In the genomic region with DNA sequence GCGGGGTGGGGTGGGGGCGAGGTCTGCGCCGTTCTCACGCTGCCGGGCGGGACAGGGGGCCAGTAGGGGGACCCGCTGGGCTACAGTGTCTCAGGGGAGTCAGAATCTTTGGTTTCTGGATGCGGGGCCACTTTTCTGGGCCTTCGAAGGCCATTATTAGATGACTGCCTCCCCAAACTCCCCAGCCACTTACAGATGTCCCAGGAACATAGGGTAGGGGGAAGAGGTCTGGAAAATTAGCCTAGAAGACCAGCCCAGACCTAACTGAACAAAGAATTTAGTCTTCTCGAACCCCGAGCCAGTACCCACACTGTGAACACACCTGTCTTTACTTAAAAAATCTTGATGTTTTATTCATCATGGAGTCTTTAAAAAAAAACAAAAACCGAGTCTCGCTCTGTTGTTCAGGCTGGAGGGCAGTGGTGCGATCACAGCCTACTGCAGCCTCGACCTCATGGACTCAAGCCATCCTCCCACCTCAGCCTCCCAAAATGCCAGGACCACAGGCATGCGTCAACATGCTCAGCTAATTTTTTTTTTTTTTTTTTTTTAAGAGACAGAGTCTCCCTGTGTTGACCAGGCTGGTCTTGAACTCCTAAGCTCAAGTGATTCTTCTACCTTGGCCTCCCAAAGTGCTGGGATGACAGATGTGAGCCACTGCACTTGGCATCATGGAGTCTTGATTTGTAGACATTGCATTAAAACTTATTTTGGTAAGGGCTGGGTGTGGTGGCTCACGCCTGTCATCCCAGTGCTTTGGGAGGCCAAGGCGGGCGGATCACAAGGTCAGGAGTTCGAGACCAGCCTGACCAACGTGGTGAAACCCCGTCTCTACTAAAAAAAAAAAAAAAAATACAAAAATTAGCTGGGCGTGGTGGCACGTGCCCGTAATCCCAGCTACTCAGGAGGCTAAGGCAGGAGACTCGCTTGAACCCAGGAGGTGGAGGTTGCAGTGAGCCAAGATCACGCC, we compare ENCODE assay signal across 9 cellular contexts. TPM values are rescaled to one million over a fixed set of nuclear protein-coding genes. Genes with fewer than 3 reads are reported as not detected.
A peak's percentile ranks its signal among the peaks of the same experiment; 100 is the strongest.
DNase-seq lines count a peak whose midpoint lies in the region; ATAC-seq and TF ChIP-seq lines count a peak whose summit lies in the region.
"Had no signal": no experiment of that assay in that cellular context is flagged by ENCODE, and none has a peak within 500 bp of the region (broad histone marks: within the 10 kb centered on the region; RNA-seq: fewer than 3 reads in every experiment).

No MANE protein-coding gene starts in this region.

- ATAC-seq in stimulated activated effector memory CD8-positive, alpha-beta T cell treated with anti-CD3 and anti-CD28 coated beads, Interleukin-12 subunit alpha, Interleukin-12 subunit beta, amount 100 ng/mL, for 72 hours, result no peak

- no peak overlapping the region for H3K27ac Mint-ChIP-seq in activated T-helper 2 cell treated with anti-CD3 and anti-CD28 coated beads, Interferon-gamma antibody, Interleukin-2, Interleukin-4, amounts not matched to agents 10 μg/mL and 5 μg/mL and 100 μg/mL, durations not matched to agents 14 hours and 24 hours and 36 hours
- no peak overlapping the region for H3K27ac Mint-ChIP-seq in stimulated activated effector memory CD8-positive, alpha-beta T cell treated with anti-CD3 and anti-CD28 coated beads, Interleukin-12 subunit alpha, Interleukin-12 subunit beta, amount 100 ng/mL, for 72 hours

- intact Hi-C loops in activated T-helper 2 cell treated with anti-CD3 and anti-CD28 coated beads, Interferon-gamma antibody, Interleukin-2, Interleukin-4, amounts not matched to agents 10 μg/mL and 5 μg/mL and 100 μg/mL, durations not matched to agents 14 hours and 24 hours and 36 hours (cut with micrococcal nuclease), result loop anchor here (2.0 kb wide), 1 partner anchor 37 kb away; the partner anchor contains the start of gene SLC35B2

- no peaks in the 10 kb centered on the region for H3K9me3 ChIP-seq in HAP-1

- peaks cover 30% of the 10 kb centered on the region for H3K4me1 ChIP-seq in HAP-1

- H3K4me1 Mint-ChIP-seq in activated T-helper 2 cell treated with anti-CD3 and anti-CD28 coated beads, Interferon-gamma antibody, Interleukin-2, Interleukin-4, amounts not matched to agents 10 μg/mL and 5 μg/mL and 100 μg/mL, durations not matched to agents 14 hours and 24 hours and 36 hours (ENCODE audit: low read depth), result peaks cover 38% of the 10 kb centered on the region
- H3K4me1 Mint-ChIP-seq in stimulated activated effector memory CD8-positive, alpha-beta T cell treated with anti-CD3 and anti-CD28 coated beads, Interleukin-12 subunit alpha, Interleukin-12 subunit beta, amount 100 ng/mL, for 72 hours, result peaks cover 32% of the 10 kb centered on the region

- peaks cover 9% of the 10 kb centered on the region for H3K27me3 Mint-ChIP-seq in activated T-helper 2 cell treated with anti-CD3 and anti-CD28 coated beads, Interferon-gamma antibody, Interleukin-2, Interleukin-4, amounts not matched to agents 10 μg/mL and 5 μg/mL and 100 μg/mL, durations not matched to agents 14 hours and 24 hours and 36 hours (ENCODE audit: low read depth)

- DNase-seq in HAP-1 (ENCODE audit: low spot score in 2 of 2), result no peak
- DNase-seq in activated T-helper 2 cell treated with anti-CD3 and anti-CD28 coated beads, Interferon-gamma antibody, Interleukin-2, Interleukin-4, amounts not matched to agents 10 μg/mL and 5 μg/mL and 100 μg/mL, durations not matched to agents 14 hours and 24 hours and 36 hours (ENCODE audit: low spot score), result no peak
- no peak for DNase-seq in kidney epithelial cell (ENCODE audit: low read depth)
- no peak for DNase-seq in stimulated activated effector memory CD8-positive, alpha-beta T cell treated with anti-CD3 and anti-CD28 coated beads, Interleukin-12 subunit alpha, Interleukin-12 subunit beta, amount 100 ng/mL, for 72 hours (ENCODE audit: low spot score in 2 of 2)
- DNase-seq in kidney glomerular epithelial cell (lab: John Stamatoyannopoulos, UW), result no peak
- DNase-seq in activated CD4-positive, CD25-positive, alpha-beta regulatory T cell treated with anti-CD3 and anti-CD28 coated beads, Interleukin-2, amount 50 U/mL, for 72 hours, result no peak
- DNase-seq in NCI-H1436 (lab: John Stamatoyannopoulos, UW), result no peak
- DNase-seq in NCI-H2196 (lab: John Stamatoyannopoulos, UW; ENCODE audit: unreplicated experiment), result no peak

- peak overlapping the region; percentile 30 for H3K4me3 Mint-ChIP-seq in activated T-helper 2 cell treated with anti-CD3 and anti-CD28 coated beads, Interferon-gamma antibody, Interleukin-2, Interleukin-4, amounts not matched to agents 10 μg/mL and 5 μg/mL and 100 μg/mL, durations not matched to agents 14 hours and 24 hours and 36 hours (ENCODE audit: low read depth)
- peak overlapping the region; percentile 58 for H3K4me3 Mint-ChIP-seq in stimulated activated effector memory CD8-positive, alpha-beta T cell treated with anti-CD3 and anti-CD28 coated beads, Interleukin-12 subunit alpha, Interleukin-12 subunit beta, amount 100 ng/mL, for 72 hours

- H3K36me3 ChIP-seq in HAP-1 (replicated peaks), result no peaks in the 10 kb centered on the region
- no peaks in the 10 kb centered on the region for H3K36me3 ChIP-seq in kidney epithelial cell (ENCODE audit: control insufficient read depth, insufficient read depth, low read length)

- H3K4me3 ChIP-seq in HAP-1, result peak overlapping the region; percentile 29
- peak overlapping the region; percentile 44 for H3K4me3 ChIP-seq in kidney epithelial cell (ENCODE audit: low read depth, low read length)

- TF ChIP-seq CTCF in kidney epithelial cell (IDR thresholded peaks at IDR 0.05; ENCODE audit: insufficient read depth, low read length, poor library complexity, severe bottlenecking), result no peak

- H3K36me3 Mint-ChIP-seq in activated T-helper 2 cell treated with anti-CD3 and anti-CD28 coated beads, Interferon-gamma antibody, Interleukin-2, Interleukin-4, amounts not matched to agents 10 μg/mL and 5 μg/mL and 100 μg/mL, durations not matched to agents 14 hours and 24 hours and 36 hours (ENCODE audit: low read depth), result peaks cover 6% of the 10 kb centered on the region
- H3K36me3 Mint-ChIP-seq in stimulated activated effector memory CD8-positive, alpha-beta T cell treated with anti-CD3 and anti-CD28 coated beads, Interleukin-12 subunit alpha, Interleukin-12 subunit beta, amount 100 ng/mL, for 72 hours, result peaks cover 7% of the 10 kb centered on the region

- in situ Hi-C loops in HAP-1 (cut with MboI; ENCODE audit: low sequenced_read_pairs), result no loop called here

- no peaks in the 10 kb centered on the region for H3K27me3 ChIP-seq in HAP-1 (ENCODE audit: low read depth)
- H3K27me3 ChIP-seq in kidney epithelial cell (ENCODE audit: control insufficient read depth, insufficient read depth, low read length), result no peaks in the 10 kb centered on the region

- no peaks in the 10 kb centered on the region for H3K9me3 Mint-ChIP-seq in activated T-helper 2 cell treated with anti-CD3 and anti-CD28 coated beads, Interferon-gamma antibody, Interleukin-2, Interleukin-4, amounts not matched to agents 10 μg/mL and 5 μg/mL and 100 μg/mL, durations not matched to agents 14 hours and 24 hours and 36 hours
- no peaks in the 10 kb centered on the region for H3K9me3 Mint-ChIP-seq in stimulated activated effector memory CD8-positive, alpha-beta T cell treated with anti-CD3 and anti-CD28 coated beads, Interleukin-12 subunit alpha, Interleukin-12 subunit beta, amount 100 ng/mL, for 72 hours
- H3K9me3 Mint-ChIP-seq: activated T-cell treated with anti-CD3 and anti-CD28 coated beads, Interleukin-2, amount 50 U/mL, for 24 hours had no signal

RNA-seq across cellular contexts. Expression of gene SLC29A1, which starts 3.3 kb away (rescaled TPM):
- 125 and 134 TPM in 2 replicates for total RNA-seq in activated T-helper 2 cell treated with anti-CD3 and anti-CD28 coated beads, Interferon-gamma antibody, Interleukin-2, Interleukin-4, amounts not matched to agents 10 μg/mL and 5 μg/mL and 100 μg/mL, durations not matched to agents 14 hours and 24 hours and 36 hours
- total RNA-seq in kidney epithelial cell, result 36.1 and 43.9 TPM in 2 replicates

RNA-seq across cellular contexts. Expression of gene MYMX, which starts 3.4 kb away (rescaled TPM):
- not detected in 2 replicates for total RNA-seq in activated T-helper 2 cell treated with anti-CD3 and anti-CD28 coated beads, Interferon-gamma antibody, Interleukin-2, Interleukin-4, amounts not matched to agents 10 μg/mL and 5 μg/mL and 100 μg/mL, durations not matched to agents 14 hours and 24 hours and 36 hours
- not detected in 2 replicates for total RNA-seq in kidney epithelial cell

RNA-seq across cellular contexts. Expression of gene HSP90AB1, which starts 26.8 kb away (rescaled TPM):
- total RNA-seq in activated T-helper 2 cell treated with anti-CD3 and anti-CD28 coated beads, Interferon-gamma antibody, Interleukin-2, Interleukin-4, amounts not matched to agents 10 μg/mL and 5 μg/mL and 100 μg/mL, durations not matched to agents 14 hours and 24 hours and 36 hours, result 2,402 and 2,404 TPM in 2 replicates
- 1,065 and 1,294 TPM in 2 replicates for total RNA-seq in kidney epithelial cell

RNA-seq across cellular contexts. Expression of gene SLC35B2, which starts 37.2 kb away (rescaled TPM):
- 27.6 and 29.6 TPM in 2 replicates for total RNA-seq in activated T-helper 2 cell treated with anti-CD3 and anti-CD28 coated beads, Interferon-gamma antibody, Interleukin-2, Interleukin-4, amounts not matched to agents 10 μg/mL and 5 μg/mL and 100 μg/mL, durations not matched to agents 14 hours and 24 hours and 36 hours
- total RNA-seq in kidney epithelial cell, result 67.3 and 78.2 TPM in 2 replicates

RNA-seq across cellular contexts. Expression of gene NFKBIE, which starts 45.3 kb away (rescaled TPM):
- 23.8 and 25.1 TPM in 2 replicates for total RNA-seq in activated T-helper 2 cell treated with anti-CD3 and anti-CD28 coated beads, Interferon-gamma antibody, Interleukin-2, Interleukin-4, amounts not matched to agents 10 μg/mL and 5 μg/mL and 100 μg/mL, durations not matched to agents 14 hours and 24 hours and 36 hours
- total RNA-seq in kidney epithelial cell, result 46.3 and 61.5 TPM in 2 replicates
